Comparison of ENCODE assay signal across 3 cellular contexts in the genomic region with DNA sequence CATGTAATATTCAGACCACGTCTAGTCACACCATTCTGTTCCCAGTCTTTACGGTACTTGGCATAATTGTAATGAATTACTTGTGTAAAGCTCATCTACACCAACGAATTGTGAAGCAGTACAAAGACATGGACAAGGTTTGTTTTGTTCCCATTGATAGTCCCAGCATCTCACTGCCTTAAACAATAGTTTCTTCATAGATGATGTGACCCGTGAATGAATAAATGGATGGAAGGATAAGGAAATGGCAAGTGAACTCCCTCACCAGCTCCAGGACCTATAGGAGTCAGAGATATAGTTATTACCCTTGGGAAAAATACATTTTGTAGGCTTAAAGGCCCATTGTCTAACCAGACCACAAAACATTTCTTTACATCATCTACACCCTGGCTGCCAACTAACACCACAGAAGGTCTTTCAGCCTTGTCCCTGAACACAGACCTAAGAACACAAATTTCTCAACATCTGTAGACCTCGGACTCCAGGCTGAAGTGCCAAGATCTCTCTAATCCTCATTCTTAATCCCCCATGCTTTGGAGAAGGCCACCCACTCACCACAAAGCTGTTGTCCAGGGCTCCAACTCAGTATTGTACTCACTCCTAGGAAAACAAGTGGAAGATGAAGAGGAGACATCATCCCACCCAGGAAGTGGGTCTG.
TF ChIP-seq lines count a peak whose summit lies in the region.

No MANE protein-coding gene starts in this region.

TF ChIP-seq in liver, 16 proteins besides CTCF, POLR2A, EP300 and RAD21:
- TF ChIP-seq FOXA1 (IDR thresholded peaks at IDR 0.05) (no peak), HNF4G (IDR thresholded peaks at IDR 0.05) (no peak), RXRA (IDR thresholded peaks at IDR 0.05) (no peak), JUND (IDR thresholded peaks at IDR 0.05) (no peak), TAF1 (conservative IDR thresholded peaks at IDR 0.05) (no peak), GABPA (IDR thresholded peaks at IDR 0.05 in 1 of 2, conservative IDR thresholded peaks at IDR 0.05 in 1 of 2) (no peak), YY1 (IDR thresholded peaks at IDR 0.05) (no peak), HNF4A (conservative IDR thresholded peaks at IDR 0.05) (no peak), NR2F2 (IDR thresholded peaks at IDR 0.05) (no peak), FOXA2 (IDR thresholded peaks at IDR 0.05) (no peak), EGR1 (IDR thresholded peaks at IDR 0.05; ENCODE audit: low read depth in 2 of 2) (no peak)
- TF ChIP-seq, protein P1, sequence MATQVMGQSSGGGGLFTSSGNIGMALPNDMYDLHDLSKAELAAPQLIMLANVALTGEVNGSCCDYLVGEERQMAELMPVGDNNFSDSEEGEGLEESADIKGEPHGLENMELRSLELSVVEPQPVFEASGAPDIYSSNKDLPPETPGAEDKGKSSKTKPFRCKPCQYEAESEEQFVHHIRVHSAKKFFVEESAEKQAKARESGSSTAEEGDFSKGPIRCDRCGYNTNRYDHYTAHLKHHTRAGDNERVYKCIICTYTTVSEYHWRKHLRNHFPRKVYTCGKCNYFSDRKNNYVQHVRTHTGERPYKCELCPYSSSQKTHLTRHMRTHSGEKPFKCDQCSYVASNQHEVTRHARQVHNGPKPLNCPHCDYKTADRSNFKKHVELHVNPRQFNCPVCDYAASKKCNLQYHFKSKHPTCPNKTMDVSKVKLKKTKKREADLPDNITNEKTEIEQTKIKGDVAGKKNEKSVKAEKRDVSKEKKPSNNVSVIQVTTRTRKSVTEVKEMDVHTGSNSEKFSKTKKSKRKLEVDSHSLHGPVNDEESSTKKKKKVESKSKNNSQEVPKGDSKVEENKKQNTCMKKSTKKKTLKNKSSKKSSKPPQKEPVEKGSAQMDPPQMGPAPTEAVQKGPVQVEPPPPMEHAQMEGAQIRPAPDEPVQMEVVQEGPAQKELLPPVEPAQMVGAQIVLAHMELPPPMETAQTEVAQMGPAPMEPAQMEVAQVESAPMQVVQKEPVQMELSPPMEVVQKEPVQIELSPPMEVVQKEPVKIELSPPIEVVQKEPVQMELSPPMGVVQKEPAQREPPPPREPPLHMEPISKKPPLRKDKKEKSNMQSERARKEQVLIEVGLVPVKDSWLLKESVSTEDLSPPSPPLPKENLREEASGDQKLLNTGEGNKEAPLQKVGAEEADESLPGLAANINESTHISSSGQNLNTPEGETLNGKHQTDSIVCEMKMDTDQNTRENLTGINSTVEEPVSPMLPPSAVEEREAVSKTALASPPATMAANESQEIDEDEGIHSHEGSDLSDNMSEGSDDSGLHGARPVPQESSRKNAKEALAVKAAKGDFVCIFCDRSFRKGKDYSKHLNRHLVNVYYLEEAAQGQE (IDR thresholded peaks at IDR 0.05), result no peak
- TF ChIP-seq, protein P2, sequence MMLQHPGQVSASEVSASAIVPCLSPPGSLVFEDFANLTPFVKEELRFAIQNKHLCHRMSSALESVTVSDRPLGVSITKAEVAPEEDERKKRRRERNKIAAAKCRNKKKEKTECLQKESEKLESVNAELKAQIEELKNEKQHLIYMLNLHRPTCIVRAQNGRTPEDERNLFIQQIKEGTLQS (IDR thresholded peaks at IDR 0.05), result no peak
- TF ChIP-seq, protein P3, sequence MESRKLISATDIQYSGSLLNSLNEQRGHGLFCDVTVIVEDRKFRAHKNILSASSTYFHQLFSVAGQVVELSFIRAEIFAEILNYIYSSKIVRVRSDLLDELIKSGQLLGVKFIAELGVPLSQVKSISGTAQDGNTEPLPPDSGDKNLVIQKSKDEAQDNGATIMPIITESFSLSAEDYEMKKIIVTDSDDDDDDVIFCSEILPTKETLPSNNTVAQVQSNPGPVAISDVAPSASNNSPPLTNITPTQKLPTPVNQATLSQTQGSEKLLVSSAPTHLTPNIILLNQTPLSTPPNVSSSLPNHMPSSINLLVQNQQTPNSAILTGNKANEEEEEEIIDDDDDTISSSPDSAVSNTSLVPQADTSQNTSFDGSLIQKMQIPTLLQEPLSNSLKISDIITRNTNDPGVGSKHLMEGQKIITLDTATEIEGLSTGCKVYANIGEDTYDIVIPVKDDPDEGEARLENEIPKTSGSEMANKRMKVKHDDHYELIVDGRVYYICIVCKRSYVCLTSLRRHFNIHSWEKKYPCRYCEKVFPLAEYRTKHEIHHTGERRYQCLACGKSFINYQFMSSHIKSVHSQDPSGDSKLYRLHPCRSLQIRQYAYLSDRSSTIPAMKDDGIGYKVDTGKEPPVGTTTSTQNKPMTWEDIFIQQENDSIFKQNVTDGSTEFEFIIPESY (IDR thresholded peaks at IDR 0.05), result no peak
- TF ChIP-seq, protein P4, sequence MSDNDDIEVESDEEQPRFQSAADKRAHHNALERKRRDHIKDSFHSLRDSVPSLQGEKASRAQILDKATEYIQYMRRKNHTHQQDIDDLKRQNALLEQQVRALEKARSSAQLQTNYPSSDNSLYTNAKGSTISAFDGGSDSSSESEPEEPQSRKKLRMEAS (IDR thresholded peaks at IDR 0.05), result no peak
TF ChIP-seq in liver: peak in this region for 0.

TF ChIP-seq in HepG2, 621 proteins besides CTCF, POLR2A, EP300 and RAD21:
- no peak for TF ChIP-seq FOXJ3 (CRISPR knock-in tag; IDR thresholded peaks at IDR 0.05; ENCODE audit: borderline replicate concordance)
- TF ChIP-seq SOX5 (CRISPR knock-in tag; IDR thresholded peaks at IDR 0.05; ENCODE audit: borderline replicate concordance), result no peak
- TF ChIP-seq U2AF1 (optimal IDR thresholded peaks at IDR 0.05; ENCODE audit: low read depth, low read length), result no peak
- TF ChIP-seq ZNF501 (CRISPR knock-in tag; IDR thresholded peaks at IDR 0.05), result no peak
- TF ChIP-seq, protein P5, sequence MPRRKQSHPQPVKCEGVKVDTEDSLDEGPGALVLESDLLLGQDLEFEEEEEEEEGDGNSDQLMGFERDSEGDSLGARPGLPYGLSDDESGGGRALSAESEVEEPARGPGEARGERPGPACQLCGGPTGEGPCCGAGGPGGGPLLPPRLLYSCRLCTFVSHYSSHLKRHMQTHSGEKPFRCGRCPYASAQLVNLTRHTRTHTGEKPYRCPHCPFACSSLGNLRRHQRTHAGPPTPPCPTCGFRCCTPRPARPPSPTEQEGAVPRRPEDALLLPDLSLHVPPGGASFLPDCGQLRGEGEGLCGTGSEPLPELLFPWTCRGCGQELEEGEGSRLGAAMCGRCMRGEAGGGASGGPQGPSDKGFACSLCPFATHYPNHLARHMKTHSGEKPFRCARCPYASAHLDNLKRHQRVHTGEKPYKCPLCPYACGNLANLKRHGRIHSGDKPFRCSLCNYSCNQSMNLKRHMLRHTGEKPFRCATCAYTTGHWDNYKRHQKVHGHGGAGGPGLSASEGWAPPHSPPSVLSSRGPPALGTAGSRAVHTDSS (CRISPR knock-in tag; conservative IDR thresholded peaks at IDR 0.05), result no peak
- TF ChIP-seq CHD2 (IDR thresholded peaks at IDR 0.05; ENCODE audit: low read depth, low read length), result no peak
- TF ChIP-seq ZNF605 (CRISPR knock-in tag; IDR thresholded peaks at IDR 0.05), result no peak
- TF ChIP-seq TMF1 (CRISPR knock-in tag; IDR thresholded peaks at IDR 0.05; ENCODE audit: low read depth), result no peak

TF ChIP-seq in GM12891, 5 proteins besides CTCF, POLR2A, EP300 and RAD21:
- TF ChIP-seq PAX5 (IDR thresholded peaks at IDR 0.05; ENCODE audit: insufficient read depth, low read length, severe bottlenecking) (no peak), TAF1 (IDR thresholded peaks at IDR 0.05; ENCODE audit: low read depth, low read length) (no peak), POU2F2 (IDR thresholded peaks at IDR 0.05; ENCODE audit: low read depth, low read length) (no peak), POLR2AphosphoS5 (IDR thresholded peaks at IDR 0.05; ENCODE audit: low read depth, low read length) (no peak), SPI1 (IDR thresholded peaks at IDR 0.05; ENCODE audit: low read depth, low read length) (no peak)
TF ChIP-seq in GM12891: peak in this region for 0.
